8 cellular contexts compared by ENCODE assay signal in genomic region chr1:8510041-8510823, GRCh38.
DNase-seq lines count a peak whose midpoint lies in the region; ATAC-seq and TF ChIP-seq lines count a peak whose summit lies in the region.

No MANE protein-coding gene starts in this region.

- DNase-seq in GM10266 (ENCODE audit: extremely low spot score): peak; percentile 61
- DNase-seq in activated CD8-positive, alpha-beta T cell treated with anti-CD3 and anti-CD28 coated beads for 36 hours: peak; percentile 68
- DNase-seq in fibroblast of pulmonary artery (ENCODE audit: low read depth): peak; percentile 67
- DNase-seq in putamen (ENCODE audit: low spot score): peak; percentile 74
- DNase-seq in NCI-H748 (lab: John Stamatoyannopoulos, UW; ENCODE audit: unreplicated experiment): no peak
- no peak for DNase-seq in iPS-NIHi11 (ENCODE audit: low spot score)

- H3K9me3 Mint-ChIP-seq in activated CD8-positive, alpha-beta T cell treated with anti-CD3 and anti-CD28 coated beads for 36 hours: no peaks in the 10 kb centered on the region

- peak overlapping the region; percentile 13 for H3K4me3 ChIP-seq in fibroblast of pulmonary artery (replicated peaks; ENCODE audit: low read depth, low read length)

- CTCF ChIA-PET in activated CD8-positive, alpha-beta T cell treated with anti-CD3 and anti-CD28 coated beads for 36 hours (lab: Charles Lee): interaction anchor here (0.8 to 1.8 kb wide), 5 partner anchors 11 to 216 kb away, joined by 3 to 7 read pairs (median 4); no protein-coding TSS in a partner anchor

- peaks cover 12% of the 10 kb centered on the region for H3K36me3 Mint-ChIP-seq in activated CD8-positive, alpha-beta T cell treated with anti-CD3 and anti-CD28 coated beads for 36 hours (ENCODE audit: low read depth)

- H3K27ac Mint-ChIP-seq in activated CD8-positive, alpha-beta T cell treated with anti-CD3 and anti-CD28 coated beads for 36 hours: peak overlapping the region; percentile 93

- H3K4me1 Mint-ChIP-seq in activated CD8-positive, alpha-beta T cell treated with anti-CD3 and anti-CD28 coated beads for 36 hours (ENCODE audit: low read depth): peaks cover 40% of the 10 kb centered on the region

- no peaks in the 10 kb centered on the region for H3K27me3 Mint-ChIP-seq in activated CD8-positive, alpha-beta T cell treated with anti-CD3 and anti-CD28 coated beads for 36 hours

- TF ChIP-seq CTCF in GM10266 (IDR thresholded peaks at IDR 0.05; ENCODE audit: control insufficient read depth, insufficient read depth, low read depth, missing control alignments) (no peak), fibroblast of pulmonary artery (IDR thresholded peaks at IDR 0.05; ENCODE audit: low read length, missing control alignments) (no peak)
- no peak for TF ChIP-seq CTCF in activated CD8-positive, alpha-beta T cell treated with anti-CD3 and anti-CD28 coated beads for 36 hours (IDR thresholded peaks at IDR 0.05)

- POLR2A ChIA-PET in activated CD8-positive, alpha-beta T cell treated with anti-CD3 and anti-CD28 coated beads for 36 hours (lab: Charles Lee): interaction anchor here (0.7 to 1.0 kb wide), 7 partner anchors 15 to 251 kb away, joined by 3 to 4 read pairs (median 3); no protein-coding TSS in a partner anchor

- H3K4me3 Mint-ChIP-seq in activated CD8-positive, alpha-beta T cell treated with anti-CD3 and anti-CD28 coated beads for 36 hours: peak overlapping the region; percentile 73

- intact Hi-C loops in activated CD8-positive, alpha-beta T cell treated with anti-CD3 and anti-CD28 coated beads for 36 hours (cut with micrococcal nuclease): loop anchor here (2.0 kb wide), 1 partner anchor 15 kb away; no protein-coding TSS in a partner anchor

- ATAC-seq in activated CD8-positive, alpha-beta T cell treated with anti-CD3 and anti-CD28 coated beads for 36 hours: peak; percentile 68
- ATAC-seq in GM19023 (IDR thresholded peaks at IDR 0.05; ENCODE audit: unreplicated experiment) (no peak), HG03521 (IDR thresholded peaks at IDR 0.05; ENCODE audit: unreplicated experiment) (no peak)

Comparison
In these comparisons a context has a peak if more than half of its experiments do, and no peak if none do; other contexts are left out.
1. DNase-seq: peak in GM10266 (single experiment), activated CD8-positive, alpha-beta T cell treated with anti-CD3 and anti-CD28 coated beads for 36 hours (single experiment), fibroblast of pulmonary artery (single experiment) and putamen (single experiment); none in NCI-H748 (single experiment) and iPS-NIHi11 (single experiment).